20 cellular contexts compared by ENCODE assay signal in the genomic region with DNA sequence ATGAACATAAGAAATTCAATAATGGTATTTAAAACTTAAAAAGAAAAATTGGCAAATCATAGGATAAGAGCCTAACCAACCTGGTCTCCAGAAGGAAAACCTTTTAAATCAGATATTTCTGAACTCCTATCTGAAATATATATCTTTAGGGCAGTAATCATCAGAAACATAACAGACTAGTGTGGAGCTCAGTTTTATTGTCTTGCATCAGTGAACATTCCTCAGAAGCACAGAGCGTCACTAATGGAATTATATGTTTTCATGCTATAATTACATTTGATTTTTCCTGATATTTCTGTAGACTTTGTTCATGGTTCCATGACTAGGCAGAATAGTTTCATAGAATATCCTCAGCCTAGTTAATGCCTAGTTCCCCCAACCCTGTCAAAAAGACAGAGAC.
DNase-seq lines count a peak whose midpoint lies in the region; ATAC-seq and TF ChIP-seq lines count a peak whose summit lies in the region.
"Had no signal": no experiment of that assay in that cellular context is flagged by ENCODE, and none has a peak within 500 bp of the region (broad histone marks: within the 10 kb centered on the region; RNA-seq: fewer than 3 reads in every experiment).

No MANE protein-coding gene starts in this region.

- no peak overlapping the region for H3K4me3 Mint-ChIP-seq in stimulated activated effector memory CD8-positive, alpha-beta T cell treated with anti-CD3 and anti-CD28 coated beads, Interleukin-12 subunit alpha, Interleukin-12 subunit beta, amount 100 ng/mL, for 72 hours
- H3K4me3 Mint-ChIP-seq: GM23338 had no signal

- H3K9me3 ChIP-seq in GM23248 (ENCODE audit: low read depth) (no peaks in the 10 kb centered on the region), skeletal muscle satellite cell (replicated peaks; ENCODE audit: low read length) (no peaks in the 10 kb centered on the region)
- H3K9me3 ChIP-seq: BLaER1 treated with 17β-estradiol and CSF1 and Interleukin-3, amounts not matched to agents 10 nM and 100 nM; heart left ventricle; SJSA1 had no signal

- intact Hi-C loops in dorsolateral prefrontal cortex (cut with DNase I), result no loop called here

- H3K27ac Mint-ChIP-seq in stimulated activated effector memory CD8-positive, alpha-beta T cell treated with anti-CD3 and anti-CD28 coated beads, Interleukin-12 subunit alpha, Interleukin-12 subunit beta, amount 100 ng/mL, for 72 hours, result no peak overlapping the region
- H3K27ac Mint-ChIP-seq: GM23338 had no signal

- WGBS in GM23248 (ENCODE audit: low coverage in 1 of 2, low lambda C conversion rate in 2 of 2, missing lambda C conversion rate in 2 of 2), 2 experiments, result 64 to 73% methylated on average over 1 of the region's 1 CpG

- in situ Hi-C loops in GM23248 (cut with MboI) (no loop called here), astrocyte of the cerebellum (cut with HindIII; ENCODE audit: low sequenced_read_pairs) (loop anchor here (10.0 kb wide), 1 partner anchor 309 kb away; no protein-coding TSS in a partner anchor)

- peak; percentile 21 for DNase-seq in GM23248
- peak; percentile 74 for DNase-seq in astrocyte of the cerebellum (ENCODE audit: low read depth)
- peak; percentile 80 for DNase-seq in kidney glomerular epithelial cell (lab: John Stamatoyannopoulos, UW)
- no peak for DNase-seq in AG08396 (ENCODE audit: low spot score)
- no peak for DNase-seq in dorsolateral prefrontal cortex
- no peak for DNase-seq in stimulated activated effector memory CD8-positive, alpha-beta T cell treated with anti-CD3 and anti-CD28 coated beads, Interleukin-12 subunit alpha, Interleukin-12 subunit beta, amount 100 ng/mL, for 72 hours (ENCODE audit: low spot score in 2 of 2)
- DNase-seq: activated effector memory CD4-positive, alpha-beta T cell treated with anti-CD3 and anti-CD28 coated beads, Interleukin-2, amount 50 U/mL, for 16 hours; anterior cingulate cortex; cortex of kidney; NCI-H187; NCI-H526; occipital lobe; stimulated activated CD4-positive, alpha-beta T cell treated with anti-CD3 and anti-CD28 coated beads, Interleukin-4, amount 100 ng/mL, for 1 hour had no signal

- H3K36me3 ChIP-seq in GM23248 (ENCODE audit: low read depth), result no peaks in the 10 kb centered on the region
- no peaks in the 10 kb centered on the region for H3K36me3 ChIP-seq in skeletal muscle satellite cell (ENCODE audit: insufficient read depth, low read length)
- H3K36me3 ChIP-seq: heart left ventricle, SJSA1 had no signal

- H3K4me1 ChIP-seq in GM23248 (ENCODE audit: insufficient read depth) (peaks cover 23% of the 10 kb centered on the region), skeletal muscle satellite cell (ENCODE audit: control insufficient read depth, insufficient read depth, low read length) (peaks cover 42% of the 10 kb centered on the region)
- H3K4me1 ChIP-seq: SJSA1 had no signal

- H3K4me3 ChIP-seq in GM23248 (peak overlapping the region; percentile 14; the same call in 1 of the 2 replicates), astrocyte of the cerebellum (ENCODE audit: low read depth, low read length) (no peak overlapping the region), skeletal muscle satellite cell (ENCODE audit: low read length) (no peak overlapping the region), dorsolateral prefrontal cortex (no peak overlapping the region)
- H3K4me3 ChIP-seq: BLaER1 treated with 17β-estradiol and CSF1 and Interleukin-3, amounts not matched to agents 10 nM and 100 nM; GM23338; heart left ventricle; SJSA1 had no signal

- no peak overlapping the region for H2AFZ ChIP-seq in GM23248
- H2AFZ ChIP-seq: GM23338 had no signal

- no peaks in the 10 kb centered on the region for H3K4me1 Mint-ChIP-seq in stimulated activated effector memory CD8-positive, alpha-beta T cell treated with anti-CD3 and anti-CD28 coated beads, Interleukin-12 subunit alpha, Interleukin-12 subunit beta, amount 100 ng/mL, for 72 hours
- H3K4me1 Mint-ChIP-seq: GM23338 had no signal

- no peaks in the 10 kb centered on the region for H3K9me2 ChIP-seq in GM23248 (ENCODE audit: insufficient read depth)

- H3K4me2 ChIP-seq in GM23248 (ENCODE audit: unreplicated experiment), result peak overlapping the region; percentile 30
- peak overlapping the region; percentile 42 for H3K4me2 ChIP-seq in skeletal muscle satellite cell (ENCODE audit: low read length)
- H3K4me2 ChIP-seq: GM23338 had no signal

- H3F3A ChIP-seq in GM23248 (ENCODE audit: insufficient read depth), result peaks cover 22% of the 10 kb centered on the region

- H3K36me3 Mint-ChIP-seq in stimulated activated effector memory CD8-positive, alpha-beta T cell treated with anti-CD3 and anti-CD28 coated beads, Interleukin-12 subunit alpha, Interleukin-12 subunit beta, amount 100 ng/mL, for 72 hours, result no peaks in the 10 kb centered on the region

- no peak for TF ChIP-seq CTCF in astrocyte of the cerebellum (IDR thresholded peaks at IDR 0.05; ENCODE audit: low read depth, low read length, missing control alignments)
- no peak for TF ChIP-seq CTCF in dorsolateral prefrontal cortex (IDR thresholded peaks at IDR 0.05 in 54 of 56, conservative IDR thresholded peaks at IDR 0.05 in 2 of 56; ENCODE audit: low read depth in 1 of 56, partially characterized antibody in 56 of 56)

- no peak for ATAC-seq in HG03520 (IDR thresholded peaks at IDR 0.05; ENCODE audit: unreplicated experiment)
- no peak for ATAC-seq in stimulated activated effector memory CD8-positive, alpha-beta T cell treated with anti-CD3 and anti-CD28 coated beads, Interleukin-12 subunit alpha, Interleukin-12 subunit beta, amount 100 ng/mL, for 72 hours
- ATAC-seq: GM23338 had no signal

- H3K27me3 ChIP-seq in GM23248 (replicated peaks; ENCODE audit: insufficient read depth) (peaks cover 31% of the 10 kb centered on the region), skeletal muscle satellite cell (ENCODE audit: control insufficient read depth, insufficient read depth, low read length) (no peaks in the 10 kb centered on the region), dorsolateral prefrontal cortex (no peaks in the 10 kb centered on the region)
- H3K27me3 ChIP-seq: BLaER1 treated with 17β-estradiol and CSF1 and Interleukin-3, amounts not matched to agents 10 nM and 100 nM; heart left ventricle; SJSA1 had no signal

- H3K9ac ChIP-seq in GM23248, result peak overlapping the region; percentile 42; the same call in 1 of the 2 replicates
- H3K9ac ChIP-seq in skeletal muscle satellite cell (ENCODE audit: low read depth, low read length), result peak overlapping the region; percentile 47
- H3K9ac ChIP-seq: BLaER1 treated with 17β-estradiol and CSF1 and Interleukin-3, amounts not matched to agents 10 nM and 100 nM had no signal

- H3K27ac ChIP-seq in GM23248 (peak overlapping the region; percentile 75), dorsolateral prefrontal cortex (no peak overlapping the region)
- H3K27ac ChIP-seq: epithelial cell of prostate, SJSA1 had no signal

- H3K9me3 Mint-ChIP-seq in stimulated activated effector memory CD8-positive, alpha-beta T cell treated with anti-CD3 and anti-CD28 coated beads, Interleukin-12 subunit alpha, Interleukin-12 subunit beta, amount 100 ng/mL, for 72 hours, result no peaks in the 10 kb centered on the region
- H3K9me3 Mint-ChIP-seq: GM23338 had no signal

- H4K20me1 ChIP-seq in GM23248 (ENCODE audit: insufficient read depth), result no peaks in the 10 kb centered on the region
- H4K20me1 ChIP-seq: BLaER1 treated with 17β-estradiol and CSF1 and Interleukin-3, amounts not matched to agents 10 nM and 100 nM had no signal

- no peaks in the 10 kb centered on the region for H3K79me2 ChIP-seq in GM23248 (ENCODE audit: insufficient read depth)

Comparison
In these comparisons a context has a peak if more than half of its experiments do, and no peak if none do; other contexts are left out.
1. DNase-seq: peak in GM23248 (single experiment), astrocyte of the cerebellum (single experiment) and kidney glomerular epithelial cell (single experiment); none in AG08396 (single experiment), dorsolateral prefrontal cortex (0 of 10) and stimulated activated effector memory CD8-positive, alpha-beta T cell treated with anti-CD3 and anti-CD28 coated beads, Interleukin-12 subunit alpha, Interleukin-12 subunit beta, amount 100 ng/mL, for 72 hours (0 of 2).